1 cellular context compared by ENCODE assay signal in genomic region chr2:99335911-99336779, GRCh38.
TF ChIP-seq lines count a peak whose summit lies in the region.

Gene TXNDC9, minus strand, starts transcription at chr2:99336333. Its CDS starts 3,123 bp downstream, at chr2:99333210.

TF ChIP-seq in K562, 482 proteins besides CTCF, POLR2A, EP300 and RAD21 (continued from another document and continues in another):
- TF ChIP-seq, protein P1, sequence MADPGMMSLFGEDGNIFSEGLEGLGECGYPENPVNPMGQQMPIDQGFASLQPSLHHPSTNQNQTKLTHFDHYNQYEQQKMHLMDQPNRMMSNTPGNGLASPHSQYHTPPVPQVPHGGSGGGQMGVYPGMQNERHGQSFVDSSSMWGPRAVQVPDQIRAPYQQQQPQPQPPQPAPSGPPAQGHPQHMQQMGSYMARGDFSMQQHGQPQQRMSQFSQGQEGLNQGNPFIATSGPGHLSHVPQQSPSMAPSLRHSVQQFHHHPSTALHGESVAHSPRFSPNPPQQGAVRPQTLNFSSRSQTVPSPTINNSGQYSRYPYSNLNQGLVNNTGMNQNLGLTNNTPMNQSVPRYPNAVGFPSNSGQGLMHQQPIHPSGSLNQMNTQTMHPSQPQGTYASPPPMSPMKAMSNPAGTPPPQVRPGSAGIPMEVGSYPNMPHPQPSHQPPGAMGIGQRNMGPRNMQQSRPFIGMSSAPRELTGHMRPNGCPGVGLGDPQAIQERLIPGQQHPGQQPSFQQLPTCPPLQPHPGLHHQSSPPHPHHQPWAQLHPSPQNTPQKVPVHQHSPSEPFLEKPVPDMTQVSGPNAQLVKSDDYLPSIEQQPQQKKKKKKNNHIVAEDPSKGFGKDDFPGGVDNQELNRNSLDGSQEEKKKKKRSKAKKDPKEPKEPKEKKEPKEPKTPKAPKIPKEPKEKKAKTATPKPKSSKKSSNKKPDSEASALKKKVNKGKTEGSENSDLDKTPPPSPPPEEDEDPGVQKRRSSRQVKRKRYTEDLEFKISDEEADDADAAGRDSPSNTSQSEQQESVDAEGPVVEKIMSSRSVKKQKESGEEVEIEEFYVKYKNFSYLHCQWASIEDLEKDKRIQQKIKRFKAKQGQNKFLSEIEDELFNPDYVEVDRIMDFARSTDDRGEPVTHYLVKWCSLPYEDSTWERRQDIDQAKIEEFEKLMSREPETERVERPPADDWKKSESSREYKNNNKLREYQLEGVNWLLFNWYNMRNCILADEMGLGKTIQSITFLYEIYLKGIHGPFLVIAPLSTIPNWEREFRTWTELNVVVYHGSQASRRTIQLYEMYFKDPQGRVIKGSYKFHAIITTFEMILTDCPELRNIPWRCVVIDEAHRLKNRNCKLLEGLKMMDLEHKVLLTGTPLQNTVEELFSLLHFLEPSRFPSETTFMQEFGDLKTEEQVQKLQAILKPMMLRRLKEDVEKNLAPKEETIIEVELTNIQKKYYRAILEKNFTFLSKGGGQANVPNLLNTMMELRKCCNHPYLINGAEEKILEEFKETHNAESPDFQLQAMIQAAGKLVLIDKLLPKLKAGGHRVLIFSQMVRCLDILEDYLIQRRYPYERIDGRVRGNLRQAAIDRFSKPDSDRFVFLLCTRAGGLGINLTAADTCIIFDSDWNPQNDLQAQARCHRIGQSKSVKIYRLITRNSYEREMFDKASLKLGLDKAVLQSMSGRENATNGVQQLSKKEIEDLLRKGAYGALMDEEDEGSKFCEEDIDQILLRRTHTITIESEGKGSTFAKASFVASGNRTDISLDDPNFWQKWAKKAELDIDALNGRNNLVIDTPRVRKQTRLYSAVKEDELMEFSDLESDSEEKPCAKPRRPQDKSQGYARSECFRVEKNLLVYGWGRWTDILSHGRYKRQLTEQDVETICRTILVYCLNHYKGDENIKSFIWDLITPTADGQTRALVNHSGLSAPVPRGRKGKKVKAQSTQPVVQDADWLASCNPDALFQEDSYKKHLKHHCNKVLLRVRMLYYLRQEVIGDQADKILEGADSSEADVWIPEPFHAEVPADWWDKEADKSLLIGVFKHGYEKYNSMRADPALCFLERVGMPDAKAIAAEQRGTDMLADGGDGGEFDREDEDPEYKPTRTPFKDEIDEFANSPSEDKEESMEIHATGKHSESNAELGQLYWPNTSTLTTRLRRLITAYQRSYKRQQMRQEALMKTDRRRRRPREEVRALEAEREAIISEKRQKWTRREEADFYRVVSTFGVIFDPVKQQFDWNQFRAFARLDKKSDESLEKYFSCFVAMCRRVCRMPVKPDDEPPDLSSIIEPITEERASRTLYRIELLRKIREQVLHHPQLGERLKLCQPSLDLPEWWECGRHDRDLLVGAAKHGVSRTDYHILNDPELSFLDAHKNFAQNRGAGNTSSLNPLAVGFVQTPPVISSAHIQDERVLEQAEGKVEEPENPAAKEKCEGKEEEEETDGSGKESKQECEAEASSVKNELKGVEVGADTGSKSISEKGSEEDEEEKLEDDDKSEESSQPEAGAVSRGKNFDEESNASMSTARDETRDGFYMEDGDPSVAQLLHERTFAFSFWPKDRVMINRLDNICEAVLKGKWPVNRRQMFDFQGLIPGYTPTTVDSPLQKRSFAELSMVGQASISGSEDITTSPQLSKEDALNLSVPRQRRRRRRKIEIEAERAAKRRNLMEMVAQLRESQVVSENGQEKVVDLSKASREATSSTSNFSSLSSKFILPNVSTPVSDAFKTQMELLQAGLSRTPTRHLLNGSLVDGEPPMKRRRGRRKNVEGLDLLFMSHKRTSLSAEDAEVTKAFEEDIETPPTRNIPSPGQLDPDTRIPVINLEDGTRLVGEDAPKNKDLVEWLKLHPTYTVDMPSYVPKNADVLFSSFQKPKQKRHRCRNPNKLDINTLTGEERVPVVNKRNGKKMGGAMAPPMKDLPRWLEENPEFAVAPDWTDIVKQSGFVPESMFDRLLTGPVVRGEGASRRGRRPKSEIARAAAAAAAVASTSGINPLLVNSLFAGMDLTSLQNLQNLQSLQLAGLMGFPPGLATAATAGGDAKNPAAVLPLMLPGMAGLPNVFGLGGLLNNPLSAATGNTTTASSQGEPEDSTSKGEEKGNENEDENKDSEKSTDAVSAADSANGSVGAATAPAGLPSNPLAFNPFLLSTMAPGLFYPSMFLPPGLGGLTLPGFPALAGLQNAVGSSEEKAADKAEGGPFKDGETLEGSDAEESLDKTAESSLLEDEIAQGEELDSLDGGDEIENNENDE (IDR thresholded peaks at IDR 0.05; ENCODE audit: low read depth, low read length): no peak
- no peak for TF ChIP-seq THRA (IDR thresholded peaks at IDR 0.05)
- TF ChIP-seq ZNF766 (CRISPR knock-in tag; conservative IDR thresholded peaks at IDR 0.05): no peak
- peak; percentile 63; the same call in 1 of the 2 replicates for TF ChIP-seq SAFB (IDR thresholded peaks at IDR 0.05; ENCODE audit: borderline replicate concordance, low read depth, low read length)
- no peak for TF ChIP-seq ZNF780A (CRISPR knock-in tag; IDR thresholded peaks at IDR 0.05)
- no peak for TF ChIP-seq CHCHD3 (CRISPR knock-in tag; IDR thresholded peaks at IDR 0.05)
- TF ChIP-seq ZNF384 (IDR thresholded peaks at IDR 0.05; ENCODE audit: low read depth, low read length): peak; percentile 50; the same call in 1 of the 2 replicates
- no peak for TF ChIP-seq MAFK (IDR thresholded peaks at IDR 0.05; ENCODE audit: low read length)
- TF ChIP-seq HLTF (IDR thresholded peaks at IDR 0.05): no peak
- peak; percentile 88 for TF ChIP-seq NEUROD1 (IDR thresholded peaks at IDR 0.05; ENCODE audit: borderline replicate concordance, low read depth, low read length, partially characterized antibody)
- TF ChIP-seq SRSF7 (optimal IDR thresholded peaks at IDR 0.05; ENCODE audit: low read depth, low read length): no peak
- TF ChIP-seq IRF2 (CRISPR knock-in tag; IDR thresholded peaks at IDR 0.05): no peak
- TF ChIP-seq HMGN3 (IDR thresholded peaks at IDR 0.05; ENCODE audit: borderline replicate concordance, extremely low read depth, insufficient read length, low read depth, low read length): peak; percentile 70
- no peak for TF ChIP-seq ZNF316 (IDR thresholded peaks at IDR 0.05)
- TF ChIP-seq, protein P2, sequence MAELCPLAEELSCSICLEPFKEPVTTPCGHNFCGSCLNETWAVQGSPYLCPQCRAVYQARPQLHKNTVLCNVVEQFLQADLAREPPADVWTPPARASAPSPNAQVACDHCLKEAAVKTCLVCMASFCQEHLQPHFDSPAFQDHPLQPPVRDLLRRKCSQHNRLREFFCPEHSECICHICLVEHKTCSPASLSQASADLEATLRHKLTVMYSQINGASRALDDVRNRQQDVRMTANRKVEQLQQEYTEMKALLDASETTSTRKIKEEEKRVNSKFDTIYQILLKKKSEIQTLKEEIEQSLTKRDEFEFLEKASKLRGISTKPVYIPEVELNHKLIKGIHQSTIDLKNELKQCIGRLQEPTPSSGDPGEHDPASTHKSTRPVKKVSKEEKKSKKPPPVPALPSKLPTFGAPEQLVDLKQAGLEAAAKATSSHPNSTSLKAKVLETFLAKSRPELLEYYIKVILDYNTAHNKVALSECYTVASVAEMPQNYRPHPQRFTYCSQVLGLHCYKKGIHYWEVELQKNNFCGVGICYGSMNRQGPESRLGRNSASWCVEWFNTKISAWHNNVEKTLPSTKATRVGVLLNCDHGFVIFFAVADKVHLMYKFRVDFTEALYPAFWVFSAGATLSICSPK (IDR thresholded peaks at IDR 0.05; ENCODE audit: borderline replicate concordance): no peak
- TF ChIP-seq, protein P3, sequence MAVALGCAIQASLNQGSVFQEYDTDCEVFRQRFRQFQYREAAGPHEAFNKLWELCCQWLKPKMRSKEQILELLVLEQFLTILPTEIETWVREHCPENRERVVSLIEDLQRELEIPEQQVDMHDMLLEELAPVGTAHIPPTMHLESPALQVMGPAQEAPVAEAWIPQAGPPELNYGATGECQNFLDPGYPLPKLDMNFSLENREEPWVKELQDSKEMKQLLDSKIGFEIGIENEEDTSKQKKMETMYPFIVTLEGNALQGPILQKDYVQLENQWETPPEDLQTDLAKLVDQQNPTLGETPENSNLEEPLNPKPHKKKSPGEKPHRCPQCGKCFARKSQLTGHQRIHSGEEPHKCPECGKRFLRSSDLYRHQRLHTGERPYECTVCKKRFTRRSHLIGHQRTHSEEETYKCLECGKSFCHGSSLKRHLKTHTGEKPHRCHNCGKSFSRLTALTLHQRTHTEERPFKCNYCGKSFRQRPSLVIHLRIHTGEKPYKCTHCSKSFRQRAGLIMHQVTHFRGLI (CRISPR knock-in tag; IDR thresholded peaks at IDR 0.05): no peak
- TF ChIP-seq ZNF444 (CRISPR knock-in tag; IDR thresholded peaks at IDR 0.05): 0 out of 2 replicates have a peak, but pooled peaks have one; percentile 6
- TF ChIP-seq WHSC1 (IDR thresholded peaks at IDR 0.05; ENCODE audit: low read length): no peak
- 0 out of 2 replicates have a peak, but pooled peaks have one; percentile 59 for TF ChIP-seq ZNF644 (tag; IDR thresholded peaks at IDR 0.05; ENCODE audit: low read depth)
- TF ChIP-seq ZNF232 (CRISPR knock-in tag; IDR thresholded peaks at IDR 0.05): no peak
- no peak for TF ChIP-seq MGA (IDR thresholded peaks at IDR 0.05)
- TF ChIP-seq POLR2B (IDR thresholded peaks at IDR 0.05; ENCODE audit: low read depth, partially characterized antibody): peak; percentile 95
- TF ChIP-seq KLF6 (CRISPR knock-in tag; IDR thresholded peaks at IDR 0.05; ENCODE audit: borderline replicate concordance): no peak
